In the genomic region with DNA sequence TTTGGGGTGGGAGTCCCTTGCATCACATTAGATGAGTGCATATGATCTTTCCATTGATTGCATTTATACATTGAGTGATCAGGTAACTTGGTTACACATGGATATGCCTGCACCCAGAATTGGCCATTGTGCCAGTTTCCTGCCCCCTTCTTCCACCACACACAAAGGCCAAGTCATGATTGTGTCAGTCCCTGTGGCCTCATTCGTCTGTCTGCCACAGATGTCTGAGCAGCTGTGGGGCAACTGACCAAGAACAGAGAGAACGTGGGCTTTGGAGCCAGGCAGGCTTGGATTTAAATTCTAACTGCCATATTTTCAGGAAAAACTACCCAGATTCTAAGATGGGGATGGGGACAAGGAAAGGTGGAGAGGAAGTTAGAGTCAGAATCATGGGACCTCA, we compare ENCODE assay signal across 16 cellular contexts. TPM values are rescaled to one million over a fixed set of nuclear protein-coding genes. Genes with fewer than 3 reads are reported as not detected.
DNase-seq lines count a peak whose midpoint lies in the region; ATAC-seq, FAIRE-seq and TF ChIP-seq lines count a peak whose summit lies in the region.
"Had no signal": no experiment of that assay in that cellular context is flagged by ENCODE, and none has a peak within 500 bp of the region (broad histone marks: within the 10 kb centered on the region; RNA-seq: fewer than 3 reads in every experiment).

No MANE protein-coding gene starts in this region.

- TF ChIP-seq CTCF in liver (IDR thresholded peaks at IDR 0.05; ENCODE audit: low read depth, low read length, missing input control), result no peak
- TF ChIP-seq CTCF in HepG2 (CRISPR knock-in tag; IDR thresholded peaks at IDR 0.05), result no peak
- TF ChIP-seq CTCF in spleen (IDR thresholded peaks at IDR 0.05 in 8 of 11, conservative IDR thresholded peaks at IDR 0.05 in 3 of 11), result no peak
- no peak for TF ChIP-seq CTCF in testis (IDR thresholded peaks at IDR 0.05)

- H3K27me3 ChIP-seq in liver (ENCODE audit: control insufficient read depth in 4 of 4, insufficient read depth in 4 of 4, low read length in 3 of 4), result no peaks in the 10 kb centered on the region
- H3K27me3 ChIP-seq in HepG2 (ENCODE audit: control insufficient read depth in 1 of 2, insufficient read depth in 2 of 2, low read length in 2 of 2), result no peaks in the 10 kb centered on the region
- no peaks in the 10 kb centered on the region for H3K27me3 ChIP-seq in spleen (replicated peaks in 1 of 7)
- no peaks in the 10 kb centered on the region for H3K27me3 ChIP-seq in testis
- H3K27me3 ChIP-seq: ascending aorta had no signal

- peak overlapping the region in 2 of 6 donors; percentile 31 to 49 for H3K27ac Mint-ChIP-seq in immature natural killer cell
- H3K27ac Mint-ChIP-seq: B cell had no signal

- BruUV-seq in HepG2 (replicated peaks; lab: Mats Ljungman, UMichigan), result no TSS peak

- in situ Hi-C loops in HepG2 (cut with HindIII; ENCODE audit: extremely low pct_ligation_motif_present, low pct_unique_long_range_greater_than_20kb), result loop anchor here (10.0 kb wide), 3 partner anchors 458 to 978 kb away; partner anchors contain the start of gene TIPARP

- H4K20me1 ChIP-seq in HepG2 (ENCODE audit: insufficient read depth, low read length), result no peaks in the 10 kb centered on the region

- 30% methylated on average over 2 of the region's 2 CpGs for WGBS in liver
- 86% methylated on average over 2 of the region's 2 CpGs for WGBS in HepG2 (ENCODE audit: low lambda C conversion rate)
- WGBS in spleen, 5 donors, result 47 to 83% (median 52%) methylated on average over 2 of the region's 2 CpGs
- WGBS in testis, 2 donors, result 64 to 85% methylated on average over 2 of the region's 2 CpGs

- H3K27ac ChIP-seq in liver (ENCODE audit: low read depth in 1 of 2, low read length in 2 of 2) (peak overlapping the region; percentile 94 to 95), HepG2 (ENCODE audit: extremely low read length, insufficient read depth, low read length) (no peak overlapping the region), spleen (no peak overlapping the region), testis (peak overlapping the region in 1 of 2 donors; percentile 60)

- H2AFZ ChIP-seq in HepG2 (ENCODE audit: low read length), result no peak overlapping the region

- H3K9me3 Mint-ChIP-seq in immature natural killer cell, result no peaks in the 10 kb centered on the region

- no peak for ATAC-seq in HepG2

- H3K4me1 Mint-ChIP-seq in immature natural killer cell, result peaks cover 43 to 68% of the 10 kb centered on the region in 2 donors

- H3K4me1 ChIP-seq in liver (ENCODE audit: control insufficient read depth in 4 of 4, insufficient read depth in 4 of 4, low read length in 3 of 4) (peaks cover 27 to 58% (median 45%) of the 10 kb centered on the region in 4 donors), HepG2 (ENCODE audit: insufficient read depth, low read length) (peaks cover 90% of the 10 kb centered on the region), spleen (peaks cover 20 to 84% (median 60%) of the 10 kb centered on the region in 6 donors), testis (peaks cover 74% of the 10 kb centered on the region)

- no peaks in the 10 kb centered on the region for H3K79me2 ChIP-seq in HepG2 (ENCODE audit: insufficient read depth, low read length)

- no peak for TF ChIP-seq EP300 in HepG2 (IDR thresholded peaks at IDR 0.05; ENCODE audit: low read depth in 2 of 2, low read length in 2 of 2)
- TF ChIP-seq EP300 in HepG2 (CRISPR knock-in tag; IDR thresholded peaks at IDR 0.05; ENCODE audit: borderline replicate concordance), result no peak

- no peak for FAIRE-seq in HepG2 (lab: Jason Lieb, UNC)

- H3K9ac ChIP-seq in liver (ENCODE audit: low read depth in 1 of 2, low read length in 2 of 2), result no peak overlapping the region
- H3K9ac ChIP-seq in HepG2 (ENCODE audit: insufficient read depth, low read depth, low read length), result no peak overlapping the region

- H3K4me2 ChIP-seq in HepG2 (ENCODE audit: low read depth, low read length), result no peak overlapping the region

- no peak for TF ChIP-seq POLR2A in HepG2 (IDR thresholded peaks at IDR 0.05; ENCODE audit: insufficient read depth in 1 of 2, low read depth in 2 of 2, low read length in 2 of 2)
- TF ChIP-seq POLR2A in spleen (IDR thresholded peaks at IDR 0.05), result no peak
- TF ChIP-seq POLR2A in testis (IDR thresholded peaks at IDR 0.05), result no peak

- H3K9me3 ChIP-seq in liver (ENCODE audit: control insufficient read depth in 4 of 4, low read length in 3 of 4) (no peaks in the 10 kb centered on the region), HepG2 (ENCODE audit: low read length) (no peaks in the 10 kb centered on the region), spleen (no peaks in the 10 kb centered on the region), testis (no peaks in the 10 kb centered on the region)
- H3K9me3 ChIP-seq: ascending aorta had no signal

- TF ChIP-seq RAD21 in liver (IDR thresholded peaks at IDR 0.05), result no peak
- TF ChIP-seq RAD21 in HepG2 (CRISPR knock-in tag; IDR thresholded peaks at IDR 0.05), result no peak

- CTCF ChIA-PET in HepG2 (lab: Yijun Ruan, JAX; ENCODE audit: low intra/inter-chr PET ratio, low total read pairs), result no interaction called here

- H3K4me3 ChIP-seq in liver (ENCODE audit: low read depth in 1 of 3, low read length in 3 of 3) (no peak overlapping the region), HepG2 (replicated peaks in 1 of 3; ENCODE audit: insufficient read depth in 1 of 3, low read depth in 2 of 3, low read length in 3 of 3) (no peak overlapping the region), spleen (no peak overlapping the region), testis (no peak overlapping the region)
- H3K4me3 ChIP-seq: ascending aorta had no signal

- no peak overlapping the region for H3K4me3 Mint-ChIP-seq in immature natural killer cell
- H3K4me3 Mint-ChIP-seq: B cell had no signal

- intact Hi-C loops in HepG2 (cut with micrococcal nuclease; ENCODE audit: unreplicated experiment), result loop anchor here (10.0 kb wide), 3 partner anchors 148 to 748 kb away; no protein-coding TSS in a partner anchor
- intact Hi-C loops in spleen (cut with DNase I; ENCODE audit: low total_unique reads), result loop anchor here (5.0 to 10.0 kb wide), 3 partner anchors 41 to 578 kb away; partner anchors contain the start of genes SSR3 and TIPARP
- intact Hi-C loops in testis (cut with DNase I; ENCODE audit: low total_unique reads), result loop anchor here (10.0 kb wide), 2 partner anchors 458 to 588 kb away; partner anchors contain the start of gene TIPARP

- H3K36me3 Mint-ChIP-seq in immature natural killer cell, result no peaks in the 10 kb centered on the region

- no peak for DNase-seq in HepG2 (ENCODE audit: low spot score)
- peak in 47 of 56 donors; percentile 23 to 89 (median 65) for DNase-seq in amygdala (lab: John Stamatoyannopoulos, UW)
- DNase-seq in midbrain (lab: John Stamatoyannopoulos, UW), result peak; percentile 86
- DNase-seq in immature natural killer cell, result no peak
- DNase-seq in spleen, result no peak
- DNase-seq in testis, result no peak
- no peak for DNase-seq in NCI-H146 treated with DMSO at 0.1 percent for 48 hours (lab: John Stamatoyannopoulos, UW; ENCODE audit: unreplicated experiment)
- DNase-seq: activated CD8-positive, alpha-beta memory T cell treated with anti-CD3 and anti-CD28 coated beads, Interleukin-2, amount 50 U/mL, for 4 hours; effector memory CD4-positive, alpha-beta T cell; MM.1S; NCI-H2171 treated with DMSO at 0.1 percent for 48 hours; OCI-M1; T1000 had no signal

- H3K27me3 Mint-ChIP-seq in immature natural killer cell (ENCODE audit: low read depth in 3 of 3), result peaks cover 0 to 4% (median 2%) of the 10 kb centered on the region in 3 donors
- H3K27me3 Mint-ChIP-seq: B cell had no signal

- H3K36me3 ChIP-seq in liver (ENCODE audit: control insufficient read depth in 4 of 4, insufficient read depth in 3 of 4, low read depth in 1 of 4, low read length in 3 of 4) (no peaks in the 10 kb centered on the region), HepG2 (replicated peaks in 1 of 2; ENCODE audit: control insufficient read depth in 1 of 2, insufficient read depth in 2 of 2, low read length in 2 of 2) (no peaks in the 10 kb centered on the region), spleen (peaks cover 0 to 6% (median 0%) of the 10 kb centered on the region in 6 donors), testis (ENCODE audit: low read depth, missing control alignments) (no peaks in the 10 kb centered on the region)
- H3K36me3 ChIP-seq: ascending aorta had no signal

- POLR2A ChIA-PET in HepG2 (lab: Yijun Ruan, JAX), result interaction anchor here (1.1 to 5.2 kb wide), 3 partner anchors 11 to 44 kb away, joined by 5 to 100 read pairs (median 10); partner anchors contain the start of gene CCNL1

TF ChIP-seq in HepG2, 621 proteins besides CTCF, POLR2A, EP300 and RAD21 (continues in another document):
- TF ChIP-seq ZBTB8A (CRISPR knock-in tag; IDR thresholded peaks at IDR 0.05; ENCODE audit: borderline replicate concordance, low read depth), result no peak

RNA-seq across cellular contexts. Expression of gene CCNL1, which starts 27.0 kb away (rescaled TPM):
- total RNA-seq in liver (100 to 1,000 TPM in 1 of 2 donors, 10 to 100 TPM in 1; 83.7 to 163 TPM), HepG2 (2016; rRNA removed; fragmentation: Illumina TruSeq; extraction: Trizol) (23.5 and 151 TPM in 2 replicates), spleen (100 to 1,000 TPM; 187 to 405 (median 247) TPM), testis (100 to 1,000 TPM; 168 to 200 TPM)
- polyA plus RNA-seq in liver (100 to 1,000 TPM in 1 of 2 donors, 10 to 100 TPM in 1; 22.7 to 106 TPM), HepG2 (2011; rRNA removed) (303 and 309 TPM in 2 replicates), immature natural killer cell (10 to 100 TPM; 35.3 to 87.6 (median 44.2) TPM), spleen (100 to 1,000 TPM in 2 of 3 donors, 10 to 100 TPM in 1; 76.9 to 168 (median 115) TPM), testis (ENCODE audit: insufficient read depth, low read depth, low replicate concordance) (46.1 TPM)
- 18.9 and 19.9 TPM in 2 replicates for total RNA-seq in HepG2 (2016; cell fraction: cytosol; rRNA removed; fragmentation: Illumina TruSeq; extraction: Trizol; ENCODE audit: low read depth)
- 22.0 and 151 TPM in 2 replicates for total RNA-seq in HepG2 (2016; cell fraction: insoluble cytoplasmic fraction; rRNA removed; fragmentation: Illumina TruSeq; extraction: Trizol)
- total RNA-seq in HepG2 (2016; cell fraction: membrane; rRNA removed; fragmentation: Illumina TruSeq; extraction: Trizol), result 19.5 and 22.9 TPM in 2 replicates
- 552 TPM in 2 replicates for total RNA-seq in HepG2 (2016; cell fraction: nucleus; rRNA removed; fragmentation: Illumina TruSeq; extraction: Trizol)
- 35.9 and 39.3 TPM in 2 replicates for polyA plus RNA-seq in HepG2 (2011; cell fraction: cytosol; rRNA removed)
- polyA plus RNA-seq in HepG2 (2011; cell fraction: nucleus; rRNA removed), result 1,033 and 1,155 TPM in 2 replicates
- 118 and 121 TPM in 2 replicates for polyA plus RNA-seq in HepG2 (2012)
- 4.9 and 6.1 TPM in 2 replicates for polyA plus RNA-seq in HepG2 (2016; cell fraction: cytosol; fragmentation: Illumina TruSeq; extraction: Trizol; ENCODE audit: low read depth)
- polyA plus RNA-seq in HepG2 (2016; cell fraction: insoluble cytoplasmic fraction; fragmentation: Illumina TruSeq; extraction: Trizol; ENCODE audit: low read depth), result 26.1 and 28.4 TPM in 2 replicates
- polyA plus RNA-seq in HepG2 (2016; cell fraction: membrane; fragmentation: Illumina TruSeq; extraction: Trizol; ENCODE audit: low read depth), result 6.6 and 9.0 TPM in 2 replicates
- 607 and 612 TPM in 2 replicates for polyA plus RNA-seq in HepG2 (2016; cell fraction: nucleus; fragmentation: Illumina TruSeq; extraction: Trizol; ENCODE audit: insufficient read depth, low read depth)
- 138 and 193 TPM in 2 replicates for polyA minus RNA-seq in HepG2 (2011; rRNA and poly(A)+ RNA removed; ENCODE audit: low replicate concordance)
- polyA minus RNA-seq in HepG2 (2011; cell fraction: cytosol; rRNA and poly(A)+ RNA removed), result 30.6 and 49.5 TPM in 2 replicates
- polyA minus RNA-seq in HepG2 (2011; cell fraction: nucleus; rRNA and poly(A)+ RNA removed), result 1,410 and 1,557 TPM in 2 replicates

Comparison
In these comparisons a context has a peak if more than half of its experiments do, and no peak if none do; other contexts are left out.
1. H3K27ac ChIP-seq: peak in liver (2 of 2); none in HepG2 (single experiment) and spleen (0 of 8).
2. DNase-seq: peak in amygdala (47 of 56) and midbrain (single experiment); none in HepG2 (single experiment), immature natural killer cell (0 of 3), spleen (single experiment), testis (single experiment) and NCI-H146 treated with DMSO at 0.1 percent for 48 hours (single experiment).